In the genomic region with DNA sequence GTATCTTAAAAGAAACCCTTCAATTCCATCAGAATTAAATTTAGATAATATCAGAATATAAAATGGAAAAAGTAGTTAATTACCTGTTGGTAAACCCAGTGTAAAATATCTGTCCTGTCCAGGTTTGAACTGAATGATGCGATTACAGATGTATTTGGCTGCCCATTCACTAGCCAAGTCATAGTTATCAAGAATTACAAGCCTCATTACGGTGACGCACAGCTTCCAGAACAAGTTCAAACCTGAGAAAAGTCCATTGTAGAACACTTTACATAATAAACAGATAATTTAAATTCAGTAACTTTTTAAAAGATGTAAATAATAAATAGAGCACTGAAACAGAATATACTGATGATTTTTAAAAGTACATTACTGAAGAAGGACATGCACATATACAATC, we compare ENCODE assay signal across 17 cellular contexts.
"Had no signal": no experiment of that assay in that cellular context is flagged by ENCODE, and none has a peak within 500 bp of the region (broad histone marks: within the 10 kb centered on the region; RNA-seq: fewer than 3 reads in every experiment).

No MANE protein-coding gene starts in this region.

- H3K27me3 ChIP-seq: colonic mucosa, heart left ventricle, sigmoid colon, testis, tibial nerve, upper lobe of right lung had no signal

- H3K9me3 ChIP-seq: colonic mucosa, heart left ventricle, sigmoid colon, testis, tibial nerve, upper lobe of right lung had no signal

- H3K4me3 ChIP-seq: colonic mucosa, heart left ventricle, sigmoid colon, skin epidermis, testis, tibial nerve, upper lobe of right lung had no signal

- H3K27ac ChIP-seq: colonic mucosa, heart left ventricle, sigmoid colon, skin epidermis, testis, tibial nerve, upper lobe of right lung had no signal

- DNase-seq: colonic mucosa; dermis blood vessel endothelial cell; heart left ventricle; hippocampal formation; kidney glomerular epithelial cell; naive thymus-derived CD4-positive, alpha-beta T cell; nephron progenitor cell; sigmoid colon; stimulated activated CD4-positive, alpha-beta T cell treated with anti-CD3 and anti-CD28 coated beads, Interleukin-2, amount 100 ng/mL, for 24 hours; stimulated activated CD4-positive, alpha-beta T cell treated with anti-CD3 and anti-CD28 coated beads, Interleukin-4, amount 100 ng/mL, for 4 hours; stimulated activated naive B cell treated with anti-CD40 and anti-IgM and Interleukin-4, amounts not matched to agents 10 μg/mL and 1 μg/mL and 100 μg/mL, for 72 hours; stimulated activated naive CD8-positive, alpha-beta T cell treated with anti-CD3 and anti-CD28 coated beads, Interleukin-15, amount 100 ng/mL, for 72 hours; testis; upper lobe of right lung had no signal

- H3K4me1 ChIP-seq: colonic mucosa had no signal

- ATAC-seq: heart left ventricle; naive thymus-derived CD4-positive, alpha-beta T cell; stimulated activated naive B cell treated with anti-CD40 and anti-IgM and Interleukin-4, amounts not matched to agents 10 μg/mL and 1 μg/mL and 100 μg/mL, for 72 hours; stimulated activated naive CD8-positive, alpha-beta T cell treated with anti-CD3 and anti-CD28 coated beads, Interleukin-15, amount 100 ng/mL, for 72 hours; upper lobe of right lung had no signal

- H3K36me3 ChIP-seq: colonic mucosa, sigmoid colon, tibial nerve had no signal

- FAIRE-seq: frontal cortex had no signal
